Comparison of ENCODE assay signal across 2 cellular contexts in genomic region chr3:10053054-10053453, GRCh38. TPM values are rescaled to one million over a fixed set of nuclear protein-coding genes. Genes with fewer than 3 reads are reported as not detected.
"Had no signal": no experiment of that assay in that cellular context is flagged by ENCODE, and none has a peak within 500 bp of the region (broad histone marks: within the 10 kb centered on the region; RNA-seq: fewer than 3 reads in every experiment).

No MANE protein-coding gene starts in this region.

RNA-seq across cellular contexts. Expression of gene FANCD2OS, which starts 55.0 kb away (rescaled TPM):
- total RNA-seq: G401, GM12878 had no signal
